Comparison of ENCODE assay signal across 1 cellular context in genomic region chr12:6159166-6160011, GRCh38. TPM values are rescaled to one million over a fixed set of nuclear protein-coding genes. Genes with fewer than 3 reads are reported as not detected.
"Had no signal": no experiment of that assay in that cellular context is flagged by ENCODE, and none has a peak within 500 bp of the region (broad histone marks: within the 10 kb centered on the region; RNA-seq: fewer than 3 reads in every experiment).

No MANE protein-coding gene starts in this region.

RNA-seq across cellular contexts. Expression of gene VWF, which starts 34.9 kb away (rescaled TPM):
- total RNA-seq: foreskin keratinocyte had no signal
